ENCODE assay signal across 1 cellular context in the genomic region with DNA sequence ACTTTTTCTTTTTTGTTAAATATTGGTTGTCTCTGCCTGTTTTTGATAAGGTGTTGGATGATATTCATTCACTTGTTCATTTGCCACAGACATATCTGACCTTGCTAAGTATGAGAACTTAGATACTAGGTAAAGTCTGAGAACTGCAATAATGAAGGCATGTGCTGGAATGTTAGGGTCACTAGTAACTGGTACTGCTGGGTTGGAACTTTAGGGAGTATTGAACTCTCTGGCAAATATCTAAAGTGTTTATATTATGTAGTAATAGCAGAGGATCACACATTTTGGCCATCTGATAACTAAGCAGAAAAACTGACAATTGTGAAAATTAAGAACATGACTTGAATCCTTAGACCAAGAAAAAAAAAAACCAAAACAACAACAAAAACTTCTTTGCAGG.
TF ChIP-seq lines count a peak whose summit lies in the region.

No MANE protein-coding gene starts in this region.

TF ChIP-seq in HepG2, 621 proteins besides CTCF, POLR2A, EP300 and RAD21 (continued from another document):
- TF ChIP-seq ATF2 (CRISPR knock-in tag; IDR thresholded peaks at IDR 0.05) = no peak
- TF ChIP-seq, protein P1, sequence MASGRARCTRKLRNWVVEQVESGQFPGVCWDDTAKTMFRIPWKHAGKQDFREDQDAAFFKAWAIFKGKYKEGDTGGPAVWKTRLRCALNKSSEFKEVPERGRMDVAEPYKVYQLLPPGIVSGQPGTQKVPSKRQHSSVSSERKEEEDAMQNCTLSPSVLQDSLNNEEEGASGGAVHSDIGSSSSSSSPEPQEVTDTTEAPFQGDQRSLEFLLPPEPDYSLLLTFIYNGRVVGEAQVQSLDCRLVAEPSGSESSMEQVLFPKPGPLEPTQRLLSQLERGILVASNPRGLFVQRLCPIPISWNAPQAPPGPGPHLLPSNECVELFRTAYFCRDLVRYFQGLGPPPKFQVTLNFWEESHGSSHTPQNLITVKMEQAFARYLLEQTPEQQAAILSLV (CRISPR knock-in tag; IDR thresholded peaks at IDR 0.05; ENCODE audit: borderline replicate concordance) = no peak
- no peak for TF ChIP-seq ZNF460 (CRISPR knock-in tag; IDR thresholded peaks at IDR 0.05; ENCODE audit: borderline replicate concordance)
- no peak for TF ChIP-seq ZFX (CRISPR knock-in tag; IDR thresholded peaks at IDR 0.05; ENCODE audit: low read depth)
- no peak for TF ChIP-seq U2AF1 (optimal IDR thresholded peaks at IDR 0.05; ENCODE audit: low read depth, low read length)
- TF ChIP-seq ZNF850 (CRISPR knock-in tag; conservative IDR thresholded peaks at IDR 0.05) = no peak
- no peak for TF ChIP-seq RERE (CRISPR knock-in tag; IDR thresholded peaks at IDR 0.05; ENCODE audit: low read depth)
- TF ChIP-seq PAXIP1 (CRISPR knock-in tag; conservative IDR thresholded peaks at IDR 0.05) = no peak
- TF ChIP-seq BRCA1 (CRISPR knock-in tag; IDR thresholded peaks at IDR 0.05) = no peak
